In genomic region chr7:608954-609711, GRCh38 we compare ENCODE assay signal across 19 cellular contexts.
DNase-seq lines count a peak whose midpoint lies in the region; ATAC-seq and TF ChIP-seq lines count a peak whose summit lies in the region.
"Had no signal": no experiment of that assay in that cellular context is flagged by ENCODE, and none has a peak within 500 bp of the region (broad histone marks: within the 10 kb centered on the region; RNA-seq: fewer than 3 reads in every experiment).

No MANE protein-coding gene starts in this region.

- peaks cover 82% of the 10 kb centered on the region for H3K4me1 Mint-ChIP-seq in activated T-cell treated with anti-CD3 and anti-CD28 coated beads, Interleukin-2, amount 50 U/mL, for 72 hours (ENCODE audit: low read depth)
- H3K4me1 Mint-ChIP-seq in activated T-helper 17 cell treated with anti-CD3 and anti-CD28 coated beads, Interleukin-2, amount 50 U/mL, for 72 hours = peaks cover 28% of the 10 kb centered on the region

- H3K4me3 ChIP-seq in upper lobe of left lung (no peak overlapping the region), colonic mucosa (no peak overlapping the region)
- H3K4me3 ChIP-seq: PC-9, vagina had no signal

- no peak for TF ChIP-seq CTCF in upper lobe of left lung (IDR thresholded peaks at IDR 0.05)
- no peak for TF ChIP-seq CTCF in colonic mucosa (IDR thresholded peaks at IDR 0.05)

- WGBS in upper lobe of left lung, 2 donors = 71 to 79% methylated on average over 13 to 15 of the region's 15 CpGs

- H3K36me3 Mint-ChIP-seq in activated T-cell treated with anti-CD3 and anti-CD28 coated beads, Interleukin-2, amount 50 U/mL, for 72 hours (ENCODE audit: insufficient read depth in 2 of 2) = peaks cover 19 to 34% of the 10 kb centered on the region in 2 donors
- H3K36me3 Mint-ChIP-seq in activated T-helper 17 cell treated with anti-CD3 and anti-CD28 coated beads, Interleukin-2, amount 50 U/mL, for 72 hours (ENCODE audit: low read depth) = peaks cover 54% of the 10 kb centered on the region

- peaks cover 34 to 46% (median 39%) of the 10 kb centered on the region in 4 donors for H3K4me1 ChIP-seq in upper lobe of left lung
- H3K4me1 ChIP-seq in colonic mucosa = no peaks in the 10 kb centered on the region
- H3K4me1 ChIP-seq: vagina had no signal

- TF ChIP-seq POLR2A in upper lobe of left lung (IDR thresholded peaks at IDR 0.05) = no peak

- peak overlapping the region; percentile 81 for H3K27ac Mint-ChIP-seq in activated T-cell treated with anti-CD3 and anti-CD28 coated beads, Interleukin-2, amount 50 U/mL, for 72 hours
- peak overlapping the region; percentile 28 for H3K27ac Mint-ChIP-seq in activated T-helper 17 cell treated with anti-CD3 and anti-CD28 coated beads, Interleukin-2, amount 50 U/mL, for 72 hours

- intact Hi-C loops in colonic mucosa (cut with DNase I) = no loop called here

- H3K27me3 ChIP-seq in upper lobe of left lung (no peaks in the 10 kb centered on the region), colonic mucosa (no peaks in the 10 kb centered on the region)
- H3K27me3 ChIP-seq: vagina had no signal

- ATAC-seq in activated T-cell treated with anti-CD3 and anti-CD28 coated beads, Interleukin-2, amount 50 U/mL, for 72 hours (replicated peaks in 1 of 2) = no peak
- ATAC-seq in activated T-helper 17 cell treated with anti-CD3 and anti-CD28 coated beads, Interleukin-2, amount 50 U/mL, for 72 hours (replicated peaks) = no peak
- ATAC-seq in upper lobe of left lung (ENCODE audit: low FRiP score in 2 of 2) = no peak

- H3K4me3 Mint-ChIP-seq in activated T-cell treated with anti-CD3 and anti-CD28 coated beads, Interleukin-2, amount 50 U/mL, for 72 hours = peak overlapping the region; percentile 58 to 68
- peak overlapping the region; percentile 20 for H3K4me3 Mint-ChIP-seq in activated T-helper 17 cell treated with anti-CD3 and anti-CD28 coated beads, Interleukin-2, amount 50 U/mL, for 72 hours

- H3K9me3 ChIP-seq in upper lobe of left lung (no peaks in the 10 kb centered on the region), colonic mucosa (no peaks in the 10 kb centered on the region)
- H3K9me3 ChIP-seq: vagina had no signal

- no peak overlapping the region for H3K9ac ChIP-seq in colonic mucosa (ENCODE audit: low read depth in 2 of 2, low read length in 2 of 2)

- peak overlapping the region in 3 of 4 donors; percentile 47 to 89 (median 71) for H3K27ac ChIP-seq in upper lobe of left lung
- H3K27ac ChIP-seq in colonic mucosa = no peak overlapping the region
- H3K27ac ChIP-seq: HL-60, PC-9, vagina had no signal

- DNase-seq in activated T-cell treated with anti-CD3 and anti-CD28 coated beads, Interleukin-2, amount 50 U/mL, for 72 hours = peak in 1 of 2 donors; percentile 49
- no peak for DNase-seq in activated T-cell treated with anti-CD3 and anti-CD28 coated beads, Interleukin-2, amount 50 U/mL, for 1 hour
- DNase-seq in iris pigment epithelial cell (ENCODE audit: low read depth) (peak; percentile 26), upper lobe of left lung (peak in 1 of 2 donors; percentile 52), colonic mucosa (no peak), midbrain (lab: John Stamatoyannopoulos, UW) (no peak)
- no peak for DNase-seq in stimulated activated CD4-positive, alpha-beta T cell treated with anti-CD3 and anti-CD28 coated beads, Interleukin-4, amount 100 ng/mL, for 24 hours
- DNase-seq: ACHN; activated CD4-positive, alpha-beta T cell treated with anti-CD3 and anti-CD28 coated beads for 1 hour; COR-L47; effector CD8-positive, alpha-beta T cell; GDM1; hippocampal formation; NCI-H1048; NCI-H748 treated with DMSO at 0.1 percent for 48 hours; PC-9 had no signal

- peaks cover 10% of the 10 kb centered on the region in 2 donors for H3K9me3 Mint-ChIP-seq in activated T-cell treated with anti-CD3 and anti-CD28 coated beads, Interleukin-2, amount 50 U/mL, for 72 hours
- H3K9me3 Mint-ChIP-seq in activated T-helper 17 cell treated with anti-CD3 and anti-CD28 coated beads, Interleukin-2, amount 50 U/mL, for 72 hours = no peaks in the 10 kb centered on the region

- H3K36me3 ChIP-seq in upper lobe of left lung (no peaks in the 10 kb centered on the region), colonic mucosa (no peaks in the 10 kb centered on the region)

- no peaks in the 10 kb centered on the region for H3K27me3 Mint-ChIP-seq in activated T-cell treated with anti-CD3 and anti-CD28 coated beads, Interleukin-2, amount 50 U/mL, for 72 hours (ENCODE audit: low read depth)
- no peaks in the 10 kb centered on the region for H3K27me3 Mint-ChIP-seq in activated T-helper 17 cell treated with anti-CD3 and anti-CD28 coated beads, Interleukin-2, amount 50 U/mL, for 72 hours

- no peak for TF ChIP-seq EP300 in upper lobe of left lung (IDR thresholded peaks at IDR 0.05)
